Comparison of ENCODE assay signal across 1 cellular context in the genomic region with DNA sequence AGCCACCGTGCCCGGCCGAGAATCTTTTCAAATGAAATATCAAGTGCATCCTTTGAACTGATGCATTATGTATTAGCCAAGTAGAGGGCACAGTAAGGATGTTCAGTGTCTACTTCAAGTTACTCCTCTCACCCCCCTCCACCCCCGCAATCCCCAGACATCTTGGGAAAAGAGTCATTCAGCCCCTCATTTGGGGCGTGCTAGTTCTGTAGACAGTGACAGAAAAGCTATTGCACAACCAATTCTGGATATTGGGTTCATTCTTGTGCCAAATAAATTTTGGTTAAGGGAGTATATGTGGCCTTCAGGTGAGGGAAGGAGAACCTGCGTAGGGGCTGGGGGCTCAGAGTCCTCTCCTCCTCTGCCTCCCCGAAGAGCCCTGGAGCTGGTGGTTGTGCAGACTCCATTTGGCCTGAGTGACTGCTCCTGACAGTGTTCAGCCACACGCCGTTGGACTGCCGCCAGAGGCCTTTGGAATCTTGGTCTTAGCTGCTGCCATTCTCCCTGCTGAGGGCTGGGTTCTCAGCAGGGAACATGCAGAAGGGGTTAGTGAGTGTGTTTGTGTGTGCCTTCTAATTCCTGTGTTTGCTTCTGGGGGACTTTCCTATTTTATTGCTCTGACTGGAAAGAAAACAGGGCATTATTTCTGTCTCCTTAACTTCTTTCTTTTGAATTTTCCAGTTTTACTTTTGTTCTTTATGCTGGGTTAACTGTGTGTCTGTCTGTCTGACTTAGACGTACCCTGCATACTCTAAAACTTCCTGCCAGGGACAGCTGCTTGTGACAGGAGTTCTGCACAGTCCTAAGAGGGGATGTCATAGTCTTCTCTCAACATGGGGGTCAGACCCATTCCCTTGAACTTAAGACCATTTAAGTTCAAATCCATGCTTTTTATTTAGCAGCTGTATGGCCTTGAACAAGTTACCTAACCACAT.
TF ChIP-seq lines count a peak whose summit lies in the region.

No MANE protein-coding gene starts in this region.

TF ChIP-seq in SK-N-SH, 30 proteins besides CTCF, POLR2A, EP300 and RAD21 (continued from another document):
- TF ChIP-seq ZBTB33 (IDR thresholded peaks at IDR 0.05; ENCODE audit: borderline replicate concordance, low read depth) (no peak), MAX (IDR thresholded peaks at IDR 0.05; ENCODE audit: low read depth) (peak; percentile 59), TCF12 (IDR thresholded peaks at IDR 0.05) (peak; percentile 55), GABPA (IDR thresholded peaks at IDR 0.05; ENCODE audit: low read depth) (no peak), ELF1 (IDR thresholded peaks at IDR 0.05) (no peak), SMC3 (IDR thresholded peaks at IDR 0.05; ENCODE audit: low read depth, low read length) (no peak), YY1 (IDR thresholded peaks at IDR 0.05; ENCODE audit: low read depth) (peak; percentile 41; the same call in 1 of the 2 replicates), CHD2 (IDR thresholded peaks at IDR 0.05; ENCODE audit: low read length, partially characterized antibody) (peak; percentile 58), FOXJ3 (CRISPR knock-in tag; IDR thresholded peaks at IDR 0.05) (no peak), MXI1 (IDR thresholded peaks at IDR 0.05; ENCODE audit: low read depth, low read length) (peak; percentile 73), POLR2AphosphoS5 (IDR thresholded peaks at IDR 0.05; ENCODE audit: low read depth, low read length) (peak; percentile 23; the same call in 1 of the 2 replicates)
- TF ChIP-seq, protein P1, sequence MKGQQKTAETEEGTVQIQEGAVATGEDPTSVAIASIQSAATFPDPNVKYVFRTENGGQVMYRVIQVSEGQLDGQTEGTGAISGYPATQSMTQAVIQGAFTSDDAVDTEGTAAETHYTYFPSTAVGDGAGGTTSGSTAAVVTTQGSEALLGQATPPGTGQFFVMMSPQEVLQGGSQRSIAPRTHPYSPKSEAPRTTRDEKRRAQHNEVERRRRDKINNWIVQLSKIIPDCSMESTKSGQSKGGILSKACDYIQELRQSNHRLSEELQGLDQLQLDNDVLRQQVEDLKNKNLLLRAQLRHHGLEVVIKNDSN (IDR thresholded peaks at IDR 0.05; ENCODE audit: borderline replicate concordance, low read depth) = no peak
- TF ChIP-seq, protein P2, sequence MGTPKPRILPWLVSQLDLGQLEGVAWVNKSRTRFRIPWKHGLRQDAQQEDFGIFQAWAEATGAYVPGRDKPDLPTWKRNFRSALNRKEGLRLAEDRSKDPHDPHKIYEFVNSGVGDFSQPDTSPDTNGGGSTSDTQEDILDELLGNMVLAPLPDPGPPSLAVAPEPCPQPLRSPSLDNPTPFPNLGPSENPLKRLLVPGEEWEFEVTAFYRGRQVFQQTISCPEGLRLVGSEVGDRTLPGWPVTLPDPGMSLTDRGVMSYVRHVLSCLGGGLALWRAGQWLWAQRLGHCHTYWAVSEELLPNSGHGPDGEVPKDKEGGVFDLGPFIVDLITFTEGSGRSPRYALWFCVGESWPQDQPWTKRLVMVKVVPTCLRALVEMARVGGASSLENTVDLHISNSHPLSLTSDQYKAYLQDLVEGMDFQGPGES (IDR thresholded peaks at IDR 0.05; ENCODE audit: low read depth, low read length) = no peak
- TF ChIP-seq, protein P3, sequence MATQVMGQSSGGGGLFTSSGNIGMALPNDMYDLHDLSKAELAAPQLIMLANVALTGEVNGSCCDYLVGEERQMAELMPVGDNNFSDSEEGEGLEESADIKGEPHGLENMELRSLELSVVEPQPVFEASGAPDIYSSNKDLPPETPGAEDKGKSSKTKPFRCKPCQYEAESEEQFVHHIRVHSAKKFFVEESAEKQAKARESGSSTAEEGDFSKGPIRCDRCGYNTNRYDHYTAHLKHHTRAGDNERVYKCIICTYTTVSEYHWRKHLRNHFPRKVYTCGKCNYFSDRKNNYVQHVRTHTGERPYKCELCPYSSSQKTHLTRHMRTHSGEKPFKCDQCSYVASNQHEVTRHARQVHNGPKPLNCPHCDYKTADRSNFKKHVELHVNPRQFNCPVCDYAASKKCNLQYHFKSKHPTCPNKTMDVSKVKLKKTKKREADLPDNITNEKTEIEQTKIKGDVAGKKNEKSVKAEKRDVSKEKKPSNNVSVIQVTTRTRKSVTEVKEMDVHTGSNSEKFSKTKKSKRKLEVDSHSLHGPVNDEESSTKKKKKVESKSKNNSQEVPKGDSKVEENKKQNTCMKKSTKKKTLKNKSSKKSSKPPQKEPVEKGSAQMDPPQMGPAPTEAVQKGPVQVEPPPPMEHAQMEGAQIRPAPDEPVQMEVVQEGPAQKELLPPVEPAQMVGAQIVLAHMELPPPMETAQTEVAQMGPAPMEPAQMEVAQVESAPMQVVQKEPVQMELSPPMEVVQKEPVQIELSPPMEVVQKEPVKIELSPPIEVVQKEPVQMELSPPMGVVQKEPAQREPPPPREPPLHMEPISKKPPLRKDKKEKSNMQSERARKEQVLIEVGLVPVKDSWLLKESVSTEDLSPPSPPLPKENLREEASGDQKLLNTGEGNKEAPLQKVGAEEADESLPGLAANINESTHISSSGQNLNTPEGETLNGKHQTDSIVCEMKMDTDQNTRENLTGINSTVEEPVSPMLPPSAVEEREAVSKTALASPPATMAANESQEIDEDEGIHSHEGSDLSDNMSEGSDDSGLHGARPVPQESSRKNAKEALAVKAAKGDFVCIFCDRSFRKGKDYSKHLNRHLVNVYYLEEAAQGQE (IDR thresholded peaks at IDR 0.05; ENCODE audit: low read depth, low read length) = peak; percentile 29; the same call in 1 of the 2 replicates
